ENCODE assay signal across 20 cellular contexts in genomic region chr2:120465012-120465700, GRCh38.
DNase-seq lines count a peak whose midpoint lies in the region; ATAC-seq, FAIRE-seq and TF ChIP-seq lines count a peak whose summit lies in the region.
"Had no signal": no experiment of that assay in that cellular context is flagged by ENCODE, and none has a peak within 500 bp of the region (broad histone marks: within the 10 kb centered on the region; RNA-seq: fewer than 3 reads in every experiment).

No MANE protein-coding gene starts in this region.

- H3K4me3 ChIP-seq in A549 (no peak overlapping the region), iPS-15b (ENCODE audit: low read depth, low read length) (peak overlapping the region; percentile 16), osteoblast (ENCODE audit: insufficient read depth, low read length) (no peak overlapping the region), esophagus squamous epithelium (no peak overlapping the region)
- H3K4me3 ChIP-seq: GM23248, PC-9, SJSA1 had no signal

- H3K36me3 ChIP-seq in iPS-15b (ENCODE audit: control insufficient read depth, insufficient read depth, low read length), result no peaks in the 10 kb centered on the region
- no peaks in the 10 kb centered on the region for H3K36me3 ChIP-seq in osteoblast (ENCODE audit: insufficient read depth, low read length)
- H3K36me3 ChIP-seq in esophagus squamous epithelium, result no peaks in the 10 kb centered on the region
- H3K36me3 ChIP-seq: BE2C, SJSA1 had no signal

- POLR2A ChIA-PET in A549 (lab: Yijun Ruan, JAX), result no interaction called here

- H2AFZ ChIP-seq in osteoblast (ENCODE audit: low read length), result peak overlapping the region; percentile 87
- H2AFZ ChIP-seq: PC-9 had no signal

- TF ChIP-seq CTCF in A549 (IDR thresholded peaks at IDR 0.05) (no peak), osteoblast (IDR thresholded peaks at IDR 0.05; ENCODE audit: extremely low read depth, low read depth, low read length) (no peak), esophagus squamous epithelium (IDR thresholded peaks at IDR 0.05) (no peak)

- no peak for FAIRE-seq in A549 (lab: Jason Lieb, UNC)
- FAIRE-seq: G401.6 had no signal

- H3K4me1 ChIP-seq in A549 (peaks cover 36% of the 10 kb centered on the region), iPS-15b (ENCODE audit: control insufficient read depth, insufficient read depth, low read length) (peaks cover 10% of the 10 kb centered on the region), osteoblast (ENCODE audit: insufficient read depth, low read length) (peaks cover 20% of the 10 kb centered on the region), esophagus squamous epithelium (peaks cover 0 to 38% (median 12%) of the 10 kb centered on the region in 3 donors)
- H3K4me1 ChIP-seq: BE2C had no signal

- H3K9ac ChIP-seq in iPS-15b (ENCODE audit: low read depth, low read length), result no peak overlapping the region
- H3K9ac ChIP-seq: GM23248 had no signal

- no peaks in the 10 kb centered on the region for H4K20me1 ChIP-seq in osteoblast (ENCODE audit: insufficient read depth, low read length)

- CTCF ChIA-PET in A549 (lab: Yijun Ruan, JAX), result interaction anchor here (0.8 to 1.0 kb wide), 3 partner anchors 9 to 122 kb away, joined by 3 to 5 read pairs (median 5); no protein-coding TSS in a partner anchor

- H3K27me3 ChIP-seq in iPS-15b (ENCODE audit: control insufficient read depth, insufficient read depth, low read length) (peaks cover 95% of the 10 kb centered on the region), osteoblast (ENCODE audit: insufficient read depth, low read length) (no peaks in the 10 kb centered on the region), esophagus squamous epithelium (peaks cover 0 to 73% (median 0%) of the 10 kb centered on the region in 4 donors)
- H3K27me3 ChIP-seq: BE2C, SJSA1 had no signal

- DNase-seq in A549 (ENCODE audit: low read depth in 1 of 2, low spot score in 1 of 2) (no peak), RPMI7951 (ENCODE audit: low read depth) (peak; percentile 82), osteoblast (ENCODE audit: insufficient read length, low spot score, missing footprints) (peak; percentile 80), esophagus squamous epithelium (lab: John Stamatoyannopoulos, UW) (no peak), OCI-M2 (lab: John Stamatoyannopoulos, UW; ENCODE audit: unreplicated experiment) (no peak)
- DNase-seq in activated T-cell treated with anti-CD3 and anti-CD28 coated beads, Interleukin-2, amount 50 U/mL, for 48 hours, result no peak
- DNase-seq: BE2C; Calu3; CD4-positive, alpha-beta T cell; DMS79; GM23248; NCI-H187; NCI-H526 treated with DMSO at 0.1 percent for 48 hours; NK-92 treated with Interleukin-12 subunit alpha and Interleukin-12 subunit beta, amount 100 ng/mL, for 24 hours; PC-9 had no signal

- H3K27ac ChIP-seq in A549 (peak overlapping the region; percentile 53 to 55; a peak in 4 of 6 replicates), osteoblast (ENCODE audit: low read depth, low read length) (peak overlapping the region; percentile 1), esophagus squamous epithelium (no peak overlapping the region)
- H3K27ac ChIP-seq: 22Rv1, GM23248, PC-9, SJSA1 had no signal

- TF ChIP-seq POLR2A in A549 (IDR thresholded peaks at IDR 0.05; ENCODE audit: low read length) (no peak), esophagus squamous epithelium (IDR thresholded peaks at IDR 0.05) (no peak)

- 97% methylated on average over 7 of the region's 11 CpGs for WGBS in A549 (ENCODE audit: missing lambda C conversion rate)
- 84 to 88% methylated on average over 2 to 4 of the region's 11 CpGs for WGBS in esophagus squamous epithelium, 2 donors

- H3K9me3 ChIP-seq in A549, result no peaks in the 10 kb centered on the region
- no peaks in the 10 kb centered on the region for H3K9me3 ChIP-seq in iPS-15b (ENCODE audit: control insufficient read depth, insufficient read depth, low read length)
- H3K9me3 ChIP-seq in osteoblast (ENCODE audit: low read depth, low read length), result no peaks in the 10 kb centered on the region
- H3K9me3 ChIP-seq in esophagus squamous epithelium, result no peaks in the 10 kb centered on the region
- H3K9me3 ChIP-seq: BE2C, SJSA1 had no signal

- TF ChIP-seq EP300 in A549 (IDR thresholded peaks at IDR 0.05), result no peak

- TF ChIP-seq RAD21 in A549 (conservative IDR thresholded peaks at IDR 0.05 in 1 of 2, IDR thresholded peaks at IDR 0.05 in 1 of 2), result no peak

- ATAC-seq in A549, result no peak
- ATAC-seq in HG02759 (IDR thresholded peaks at IDR 0.05; ENCODE audit: unreplicated experiment), result no peak

- H3K79me2 ChIP-seq in osteoblast (ENCODE audit: insufficient read depth, low read length), result no peaks in the 10 kb centered on the region

- H3K4me2 ChIP-seq in A549 (no peak overlapping the region; the same call in 2 of the 3 replicates), osteoblast (ENCODE audit: insufficient read depth, low read length) (no peak overlapping the region)
- H3K4me2 ChIP-seq: PC-9 had no signal

- intact Hi-C loops in esophagus squamous epithelium (cut with DNase I), result no loop called here

TF ChIP-seq in A549, 52 proteins besides CTCF, POLR2A, EP300 and RAD21:
- TF ChIP-seq HEYL (CRISPR knock-in tag; IDR thresholded peaks at IDR 0.05), result no peak
- no peak for TF ChIP-seq MYC (IDR thresholded peaks at IDR 0.05; ENCODE audit: borderline replicate concordance, low read length)
- no peak for TF ChIP-seq HOXA7 (CRISPR knock-in tag; IDR thresholded peaks at IDR 0.05)

Comparison
In these comparisons a context has a peak if more than half of its experiments do, and no peak if none do; other contexts are left out.
1. DNase-seq: peak in RPMI7951 (single experiment) and osteoblast (single experiment); none in A549 (0 of 2), activated T-cell treated with anti-CD3 and anti-CD28 coated beads, Interleukin-2, amount 50 U/mL, for 48 hours (0 of 2), esophagus squamous epithelium (single experiment) and OCI-M2 (single experiment).
2. H3K27ac ChIP-seq: peak in A549 (2 of 2) and osteoblast (single experiment); none in esophagus squamous epithelium (0 of 4).